ENCODE assay signal across 13 cellular contexts in the genomic region with DNA sequence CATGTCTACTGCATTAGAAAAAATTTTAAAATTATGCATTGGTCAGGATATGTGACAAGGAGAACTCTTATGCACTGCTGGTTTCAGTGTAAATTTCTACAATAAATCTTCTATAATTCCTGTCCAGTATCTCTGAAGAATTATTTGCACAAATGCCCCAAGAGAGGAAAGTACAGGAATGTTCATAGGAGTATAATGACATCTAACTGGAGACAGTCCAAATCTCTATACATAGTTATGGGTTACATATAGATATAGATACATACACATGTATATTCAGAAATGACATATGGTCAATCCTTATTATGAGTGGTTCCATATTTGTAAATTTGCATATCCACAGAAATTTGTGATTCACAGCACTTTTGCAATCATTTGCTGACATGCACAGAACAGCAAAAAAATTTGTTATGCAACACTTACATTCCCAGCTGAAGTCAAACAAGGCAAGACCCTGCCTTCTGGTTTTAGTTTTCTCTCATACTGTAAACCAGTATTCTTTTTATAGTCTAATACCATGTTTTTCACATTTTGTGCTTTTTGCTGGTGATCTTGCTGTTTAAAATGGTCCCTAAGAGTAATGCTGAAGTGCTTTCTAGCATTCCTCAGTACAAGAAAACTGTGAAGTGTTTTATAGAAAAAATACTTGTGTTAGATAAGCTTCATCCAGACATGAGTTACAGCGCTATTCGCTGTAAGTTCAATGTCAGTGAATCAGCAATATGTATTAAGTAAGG.
A peak's percentile ranks its signal among the peaks of the same experiment; 100 is the strongest.
DNase-seq lines count a peak whose midpoint lies in the region; ATAC-seq lines count a peak whose summit lies in the region.
"Had no signal": no experiment of that assay in that cellular context is flagged by ENCODE, and none has a peak within 500 bp of the region (broad histone marks: within the 10 kb centered on the region; RNA-seq: fewer than 3 reads in every experiment).

No MANE protein-coding gene starts in this region.

- H3K9me3 Mint-ChIP-seq in naive thymus-derived CD4-positive, alpha-beta T cell, result no peaks in the 10 kb centered on the region
- H3K9me3 Mint-ChIP-seq: CD8-positive, alpha-beta memory T cell; naive thymus-derived CD8-positive, alpha-beta T cell; stimulated activated naive CD8-positive, alpha-beta T cell treated with anti-CD3 and anti-CD28 coated beads, Interleukin-15, amount 100 ng/mL, for 72 hours had no signal

- H3K4me1 ChIP-seq in naive thymus-derived CD4-positive, alpha-beta T cell (ENCODE audit: control insufficient read depth in 2 of 2, insufficient read depth in 2 of 2, low read length in 2 of 2), result no peaks in the 10 kb centered on the region

- intact Hi-C loops in naive thymus-derived CD4-positive, alpha-beta T cell (cut with micrococcal nuclease), result no loop called here

- no peaks in the 10 kb centered on the region for H3K36me3 ChIP-seq in naive thymus-derived CD4-positive, alpha-beta T cell (ENCODE audit: control insufficient read depth in 2 of 3, insufficient read depth in 3 of 3, low read length in 3 of 3)

- H3K27ac Mint-ChIP-seq in naive thymus-derived CD4-positive, alpha-beta T cell, result no peak overlapping the region
- no peak overlapping the region for H3K27ac Mint-ChIP-seq in T-helper 17 cell
- H3K27ac Mint-ChIP-seq: CD8-positive, alpha-beta memory T cell; naive thymus-derived CD8-positive, alpha-beta T cell; stimulated activated naive CD8-positive, alpha-beta T cell treated with anti-CD3 and anti-CD28 coated beads, Interleukin-15, amount 100 ng/mL, for 72 hours had no signal

- no peaks in the 10 kb centered on the region for H3K27me3 Mint-ChIP-seq in naive thymus-derived CD4-positive, alpha-beta T cell
- no peaks in the 10 kb centered on the region for H3K27me3 Mint-ChIP-seq in T-helper 17 cell
- H3K27me3 Mint-ChIP-seq: CD8-positive, alpha-beta memory T cell; naive thymus-derived CD8-positive, alpha-beta T cell; stimulated activated naive CD8-positive, alpha-beta T cell treated with anti-CD3 and anti-CD28 coated beads, Interleukin-15, amount 100 ng/mL, for 72 hours had no signal

- peaks cover 0 to 9% (median 3%) of the 10 kb centered on the region in 5 donors for H3K36me3 Mint-ChIP-seq in naive thymus-derived CD4-positive, alpha-beta T cell
- H3K36me3 Mint-ChIP-seq in T-helper 17 cell (ENCODE audit: low read depth), result no peaks in the 10 kb centered on the region

- DNase-seq in AML-193 (lab: John Stamatoyannopoulos, UW) (peak; percentile 37 to 39), NCI-H226 (peak; percentile 76), DMS153 (lab: John Stamatoyannopoulos, UW) (no peak), T-helper 17 cell (no peak)
- no peak for DNase-seq in naive thymus-derived CD4-positive, alpha-beta T cell
- no peak for DNase-seq in stimulated activated CD4-positive, alpha-beta T cell treated with anti-CD3 and anti-CD28 coated beads, Interleukin-4, amount 100 ng/mL, for 4 hours
- DNase-seq: activated CD4-positive, CD25-positive, alpha-beta regulatory T cell treated with anti-CD3 and anti-CD28 coated beads, Interleukin-2, amount 50 U/mL, for 72 hours; CD8-positive, alpha-beta memory T cell; naive thymus-derived CD8-positive, alpha-beta T cell; NCI-H2171; stimulated activated naive CD8-positive, alpha-beta T cell treated with anti-CD3 and anti-CD28 coated beads, Interleukin-15, amount 100 ng/mL, for 72 hours had no signal

- ATAC-seq in esophagus mucosa (peak; percentile 34), GM19455 (IDR thresholded peaks at IDR 0.05; ENCODE audit: unreplicated experiment) (no peak), T-helper 17 cell (no peak)
- peak; percentile 45 for ATAC-seq in naive thymus-derived CD4-positive, alpha-beta T cell
- ATAC-seq: naive thymus-derived CD8-positive, alpha-beta T cell; stimulated activated naive CD8-positive, alpha-beta T cell treated with anti-CD3 and anti-CD28 coated beads, Interleukin-15, amount 100 ng/mL, for 72 hours had no signal

- H3K9me3 ChIP-seq in naive thymus-derived CD4-positive, alpha-beta T cell (ENCODE audit: control insufficient read depth in 2 of 3, low read length in 3 of 3), result no peaks in the 10 kb centered on the region
- H3K9me3 ChIP-seq in T-helper 17 cell (ENCODE audit: control insufficient read depth, low read length, poor library complexity, severe bottlenecking), result no peaks in the 10 kb centered on the region

- H3K27ac ChIP-seq in naive thymus-derived CD4-positive, alpha-beta T cell (ENCODE audit: low read depth, low read length), result no peak overlapping the region

- no peaks in the 10 kb centered on the region for H3K27me3 ChIP-seq in naive thymus-derived CD4-positive, alpha-beta T cell (ENCODE audit: control insufficient read depth in 2 of 2, insufficient read depth in 2 of 2, low read length in 2 of 2)

- POLR2A ChIA-PET in naive thymus-derived CD4-positive, alpha-beta T cell (lab: Charles Lee), result interaction anchor here (0.9 kb wide), 1 partner anchor 45 kb away, joined by 4 read pairs; no protein-coding TSS in a partner anchor

- CTCF ChIA-PET in naive thymus-derived CD4-positive, alpha-beta T cell (lab: Charles Lee), result interaction anchor here (0.6 kb wide), 1 partner anchor 11 kb away, joined by 3 read pairs; no protein-coding TSS in a partner anchor

- H3K4me3 Mint-ChIP-seq in naive thymus-derived CD4-positive, alpha-beta T cell, result no peak overlapping the region
- no peak overlapping the region for H3K4me3 Mint-ChIP-seq in T-helper 17 cell
- H3K4me3 Mint-ChIP-seq: CD8-positive, alpha-beta memory T cell; naive thymus-derived CD8-positive, alpha-beta T cell; stimulated activated naive CD8-positive, alpha-beta T cell treated with anti-CD3 and anti-CD28 coated beads, Interleukin-15, amount 100 ng/mL, for 72 hours had no signal

- no peak overlapping the region for H3K4me3 ChIP-seq in naive thymus-derived CD4-positive, alpha-beta T cell (ENCODE audit: low read length)

- H3K4me1 Mint-ChIP-seq in naive thymus-derived CD4-positive, alpha-beta T cell, result peaks cover 0 to 30% (median 24%) of the 10 kb centered on the region in 7 donors
- peaks cover 10% of the 10 kb centered on the region for H3K4me1 Mint-ChIP-seq in T-helper 17 cell

Comparison
In these comparisons a context has a peak if more than half of its experiments do, and no peak if none do; other contexts are left out.
1. DNase-seq: peak in AML-193 (2 of 2) and NCI-H226 (single experiment); none in naive thymus-derived CD4-positive, alpha-beta T cell (0 of 9), DMS153 (single experiment), T-helper 17 cell (0 of 3) and stimulated activated CD4-positive, alpha-beta T cell treated with anti-CD3 and anti-CD28 coated beads, Interleukin-4, amount 100 ng/mL, for 4 hours (0 of 2).
2. ATAC-seq: peak in esophagus mucosa (single experiment) and naive thymus-derived CD4-positive, alpha-beta T cell (single experiment); none in GM19455 (single experiment) and T-helper 17 cell (single experiment).